Comparison of ENCODE assay signal across 23 cellular contexts in the genomic region with DNA sequence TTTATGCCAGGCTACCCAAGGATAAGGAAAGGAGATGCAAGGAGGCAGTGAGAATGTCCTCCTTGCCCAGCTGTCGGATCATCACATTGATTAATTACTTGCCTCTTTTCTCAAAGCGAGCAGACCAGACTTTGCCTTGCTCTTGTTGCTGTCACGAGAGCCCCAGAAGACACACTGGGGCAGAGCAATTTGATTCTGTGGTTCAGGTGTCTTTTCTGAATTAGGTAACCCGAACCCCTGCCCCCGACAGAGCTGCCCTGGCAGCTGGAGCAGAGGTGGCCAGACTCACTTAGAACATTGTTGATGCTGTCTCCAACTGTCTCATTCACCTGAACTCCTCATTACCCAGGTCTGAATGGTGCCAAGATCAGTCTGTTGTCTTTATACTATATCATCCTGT.
"Had no signal": no experiment of that assay in that cellular context is flagged by ENCODE, and none has a peak within 500 bp of the region (broad histone marks: within the 10 kb centered on the region; RNA-seq: fewer than 3 reads in every experiment).

No MANE protein-coding gene starts in this region.

- DNase-seq: activated CD4-positive, alpha-beta T cell treated with anti-CD3 and anti-CD28 coated beads for 36 hours; activated CD4-positive, CD25-positive, alpha-beta regulatory T cell; activated CD8-positive, alpha-beta memory T cell treated with anti-CD3 and anti-CD28 coated beads, Interleukin-2, amount 10 ng/mL, durations not matched to agents 7 days and 5 days; activated CD8-positive, alpha-beta T cell treated with anti-CD3 and anti-CD28 coated beads, Interleukin-2, amount 10 ng/mL, durations not matched to agents 7 days and 5 days; activated naive CD8-positive, alpha-beta T cell treated with anti-CD3 and anti-CD28 coated beads, Interleukin-2, amount 50 U/mL, for 24 hours; activated T-cell treated with anti-CD3 and anti-CD28 coated beads, Interleukin-2, amount 50 U/mL, for 48 hours; amygdala; caudate nucleus; cortex of kidney; effector memory CD8-positive, alpha-beta T cell; left cardiac atrium; mammary epithelial cell; nucleus accumbens; pancreas; psoas muscle; sigmoid colon; small intestine; stimulated activated CD4-positive, alpha-beta T cell treated with anti-CD3 and anti-CD28 coated beads, Interleukin-1b, Interleukin-23, amount 100 ng/mL, for 48 hours; stimulated activated CD4-positive, alpha-beta T cell treated with anti-CD3 and anti-CD28 coated beads, Interleukin-4, amount 100 ng/mL, for 4 hours; stimulated activated CD8-positive, alpha-beta memory T cell treated with anti-CD3 and anti-CD28 coated beads, Interleukin-4, amount 100 ng/mL, for 48 hours; stimulated activated naive CD8-positive, alpha-beta T cell treated with anti-CD3 and anti-CD28 coated beads, Interleukin-15, amount 100 ng/mL, for 72 hours; substantia nigra; uterus had no signal
